Comparison of ENCODE assay signal across 21 cellular contexts in the genomic region with DNA sequence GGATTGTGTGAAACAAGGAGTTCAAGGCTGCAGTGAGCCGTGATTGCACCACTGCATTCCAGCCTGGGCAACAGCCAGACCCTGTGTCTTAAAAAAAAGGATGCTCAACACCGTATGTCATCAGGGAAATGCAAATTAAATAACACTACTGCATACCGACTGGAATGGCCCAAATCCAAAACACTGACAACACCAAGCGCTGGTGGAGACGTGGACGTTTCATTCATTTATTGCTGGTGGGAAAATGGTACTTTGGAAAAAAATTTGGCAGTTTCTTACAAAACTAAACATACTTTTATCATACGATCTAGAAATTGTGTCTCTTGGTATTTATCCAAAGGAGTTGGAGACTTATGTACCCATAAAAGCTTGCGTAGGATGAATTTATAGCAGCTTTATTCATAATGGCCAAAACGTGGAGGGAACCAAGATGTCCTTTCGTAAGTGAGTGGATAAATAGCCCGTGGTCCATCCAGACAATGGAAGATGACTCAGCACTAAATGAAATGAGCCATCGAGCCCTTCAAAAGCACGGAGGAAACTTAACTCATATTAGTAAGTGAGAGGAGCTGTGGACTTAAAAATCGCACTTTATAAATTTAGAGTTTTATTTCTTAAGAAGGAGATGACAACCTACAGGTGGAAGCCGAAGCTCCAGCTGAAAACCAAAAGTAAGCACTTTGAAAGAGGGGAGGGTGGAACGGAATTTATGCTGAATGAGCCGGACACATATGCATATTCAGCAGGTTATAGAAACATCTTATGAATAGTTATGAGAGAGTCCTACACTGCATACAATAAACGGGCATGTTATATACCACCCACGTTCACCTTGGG. TPM values are rescaled to one million over a fixed set of nuclear protein-coding genes. Genes with fewer than 3 reads are reported as not detected.
A peak's percentile ranks its signal among the peaks of the same experiment; 100 is the strongest.
DNase-seq lines count a peak whose midpoint lies in the region; ATAC-seq and TF ChIP-seq lines count a peak whose summit lies in the region.
"Had no signal": no experiment of that assay in that cellular context is flagged by ENCODE, and none has a peak within 500 bp of the region (broad histone marks: within the 10 kb centered on the region; RNA-seq: fewer than 3 reads in every experiment).

No MANE protein-coding gene starts in this region.

- H3K36me3 ChIP-seq in BJ (ENCODE audit: control insufficient read depth, insufficient read depth, low read length) (no peaks in the 10 kb centered on the region), prostate gland (no peaks in the 10 kb centered on the region)

- peak overlapping the region in 1 of 2 donors; percentile 31 for H3K27ac ChIP-seq in prostate gland

- no peak for TF ChIP-seq CTCF in BJ (IDR thresholded peaks at IDR 0.05; ENCODE audit: insufficient read depth, low read depth, low read length)
- TF ChIP-seq CTCF in prostate gland (IDR thresholded peaks at IDR 0.05), result no peak

- ATAC-seq in GM18873 (IDR thresholded peaks at IDR 0.05; ENCODE audit: low FRiP score, unreplicated experiment), result no peak
- no peak for ATAC-seq in GM18498 (IDR thresholded peaks at IDR 0.05; ENCODE audit: unreplicated experiment)

- CTCF ChIA-PET in BJ (lab: Yijun Ruan, JAX), result no interaction called here

- no peaks in the 10 kb centered on the region for H3K9me3 ChIP-seq in prostate gland

- DNase-seq in BJ (ENCODE audit: low read depth), result peak; percentile 75
- DNase-seq in NCI-H526 treated with DMSO at 0.1 percent for 48 hours (lab: John Stamatoyannopoulos, UW), result peak; percentile 40
- DNase-seq in epidermal melanocyte (ENCODE audit: insufficient read length, low spot score), result peak; percentile 16
- peak; percentile 70 for DNase-seq in prostate gland (ENCODE audit: low spot score)
- no peak for DNase-seq in DMS79 treated with DMSO at 0.1 percent for 48 hours (lab: John Stamatoyannopoulos, UW)
- no peak for DNase-seq in NOMO-1 treated with DMSO at 0.1 percent for 48 hours (lab: John Stamatoyannopoulos, UW; ENCODE audit: unreplicated experiment)
- DNase-seq: activated CD4-positive, CD25-positive, alpha-beta regulatory T cell; DMS153; foreskin melanocyte; GOT3; NCI-H2081; stimulated activated CD4-positive, alpha-beta T cell treated with anti-CD3 and anti-CD28 coated beads, Interleukin-1b, Interleukin-23, amount 100 ng/mL, for 48 hours had no signal

- WGBS in prostate gland, result 16% methylated on average over 19 of the region's 19 CpGs

- intact Hi-C loops in prostate gland (cut with DNase I), result no loop called here

- TF ChIP-seq POLR2A in prostate gland (IDR thresholded peaks at IDR 0.05), result no peak

- POLR2A ChIA-PET in BJ (lab: Charles Lee), result no interaction called here

- H3K4me3 ChIP-seq in BJ (ENCODE audit: low read depth, low read length) (no peak overlapping the region), prostate gland (no peak overlapping the region)

- peaks cover 8% of the 10 kb centered on the region for H3K27me3 ChIP-seq in BJ (ENCODE audit: control insufficient read depth, insufficient read depth, low read length)
- no peaks in the 10 kb centered on the region for H3K27me3 ChIP-seq in prostate gland (replicated peaks; ENCODE audit: insufficient read depth)

- peaks cover 4% of the 10 kb centered on the region for H3K4me1 ChIP-seq in prostate gland (replicated peaks)

RNA-seq across cellular contexts. Expression of gene NEU4, which starts 24.3 kb away (rescaled TPM):
- polyA plus RNA-seq in BJ (2011; rRNA removed), result not detected in 2 replicates
- not detected in 2 replicates for polyA minus RNA-seq in BJ (2011; rRNA and poly(A)+ RNA removed)
- under 1 TPM in 1 of 2 donors, not detected in 1; 0.62 TPM for total RNA-seq in prostate gland
- total RNA-seq: activated CD8-positive, alpha-beta memory T cell treated with anti-CD3 and anti-CD28 coated beads for 36 hours; LHCN-M2 had no signal
- polyA plus RNA-seq: neural cell had no signal

RNA-seq across cellular contexts. Expression of gene PDCD1, which starts 25.4 kb away (rescaled TPM):
- polyA plus RNA-seq in BJ (2011; rRNA removed), result not detected in 2 replicates
- not detected in 2 replicates for polyA minus RNA-seq in BJ (2011; rRNA and poly(A)+ RNA removed)
- under 1 TPM; 0.27 to 0.80 TPM for total RNA-seq in prostate gland
- total RNA-seq: LHCN-M2, lung microvascular endothelial cell had no signal
- polyA plus RNA-seq: neural cell had no signal

RNA-seq across cellular contexts. Expression of gene RTP5, which starts 36.2 kb away (rescaled TPM):
- polyA plus RNA-seq in BJ (2011; rRNA removed), result not detected in 2 replicates
- polyA minus RNA-seq in BJ (2011; rRNA and poly(A)+ RNA removed), result not detected in 2 replicates
- total RNA-seq in prostate gland, result under 1 TPM; 0.14 to 0.28 TPM
- total RNA-seq: LHCN-M2; lung microvascular endothelial cell; renal cortical epithelial cell; T-helper 1 cell treated with Interleukin-12 subunit alpha and Interleukin-12 subunit beta and Interleukin-4 antibody, amounts not matched to agents 30 ng/mL and 1 ng/mL, for 36 hours had no signal
- polyA plus RNA-seq: CD14-positive monocyte had no signal

RNA-seq across cellular contexts. Expression of gene GAL3ST2, which starts 56.7 kb away (rescaled TPM):
- polyA plus RNA-seq in BJ (2011; rRNA removed), result not detected in 2 replicates
- not detected in 2 replicates for polyA minus RNA-seq in BJ (2011; rRNA and poly(A)+ RNA removed)
- total RNA-seq in prostate gland, result 1 to 10 TPM in 1 of 2 donors, not detected in 1; 2.4 TPM
- total RNA-seq: LHCN-M2; lung microvascular endothelial cell; T-helper 1 cell treated with Interleukin-12 subunit alpha and Interleukin-12 subunit beta and Interleukin-4 antibody, amounts not matched to agents 30 ng/mL and 1 ng/mL, for 36 hours had no signal
- polyA plus RNA-seq: CD14-positive monocyte, neural cell had no signal

Comparison
In these comparisons a context has a peak if more than half of its experiments do, and no peak if none do; other contexts are left out.
1. DNase-seq: peak in BJ (single experiment), NCI-H526 treated with DMSO at 0.1 percent for 48 hours (single experiment), epidermal melanocyte (single experiment) and prostate gland (single experiment); none in DMS79 treated with DMSO at 0.1 percent for 48 hours (single experiment) and NOMO-1 treated with DMSO at 0.1 percent for 48 hours (single experiment).